Comparison of ENCODE assay signal across 1 cellular context in genomic region chr14:92581966-92582566, GRCh38.
A peak's percentile ranks its signal among the peaks of the same experiment; 100 is the strongest.
TF ChIP-seq lines count a peak whose summit lies in the region.

No MANE protein-coding gene starts in this region.

TF ChIP-seq in GM12878, 131 proteins besides CTCF, POLR2A, EP300 and RAD21 (continued from another document):
- TF ChIP-seq ATF7 (IDR thresholded peaks at IDR 0.05; ENCODE audit: low read depth) (peak; percentile 89), FOXM1 (IDR thresholded peaks at IDR 0.05; ENCODE audit: low read depth, low read length) (no peak), TBL1XR1 (IDR thresholded peaks at IDR 0.05; ENCODE audit: low read depth, low read length) (no peak), CBX5 (IDR thresholded peaks at IDR 0.05; ENCODE audit: low read depth) (no peak), PML (IDR thresholded peaks at IDR 0.05; ENCODE audit: low read length) (no peak), LARP7 (IDR thresholded peaks at IDR 0.05) (no peak), NFXL1 (IDR thresholded peaks at IDR 0.05; ENCODE audit: borderline replicate concordance) (no peak), POU2F2 (IDR thresholded peaks at IDR 0.05; ENCODE audit: borderline replicate concordance, low read depth, low read length) (0 out of 3 replicates have a peak, but pooled peaks have one; percentile 14), ZNF207 (IDR thresholded peaks at IDR 0.05; ENCODE audit: borderline replicate concordance) (no peak), NBN (IDR thresholded peaks at IDR 0.05) (peak; percentile 39; the same call in 1 of the 2 replicates), CBX3 (IDR thresholded peaks at IDR 0.05; ENCODE audit: borderline replicate concordance, low read depth) (no peak), IKZF2 (IDR thresholded peaks at IDR 0.05) (peak; percentile 17 to 45; a peak in 2 of 4 replicates), BCL11A (IDR thresholded peaks at IDR 0.05; ENCODE audit: low read depth, low read length) (0 out of 2 replicates have a peak, but pooled peaks have one; percentile 22), ZNF687 (IDR thresholded peaks at IDR 0.05) (peak; percentile 92), E2F4 (IDR thresholded peaks at IDR 0.05; ENCODE audit: low read depth, low read length) (no peak), SP1 (IDR thresholded peaks at IDR 0.05; ENCODE audit: low read depth, low read length) (no peak), BRCA1 (IDR thresholded peaks at IDR 0.05; ENCODE audit: low read depth, low read length) (no peak), SUZ12 (IDR thresholded peaks at IDR 0.05; ENCODE audit: unreplicated experiment) (no peak), SPI1 (IDR thresholded peaks at IDR 0.05; ENCODE audit: borderline replicate concordance, insufficient read depth, low read depth, low read length) (no peak), NR2C2 (IDR thresholded peaks at IDR 0.05; ENCODE audit: borderline replicate concordance, control insufficient read depth, insufficient read length, low read depth) (no peak), POLR2AphosphoS2 (IDR thresholded peaks at IDR 0.05; ENCODE audit: low read depth, low read length) (no peak), ZNF622 (IDR thresholded peaks at IDR 0.05) (no peak)
- TF ChIP-seq, protein P1, sequence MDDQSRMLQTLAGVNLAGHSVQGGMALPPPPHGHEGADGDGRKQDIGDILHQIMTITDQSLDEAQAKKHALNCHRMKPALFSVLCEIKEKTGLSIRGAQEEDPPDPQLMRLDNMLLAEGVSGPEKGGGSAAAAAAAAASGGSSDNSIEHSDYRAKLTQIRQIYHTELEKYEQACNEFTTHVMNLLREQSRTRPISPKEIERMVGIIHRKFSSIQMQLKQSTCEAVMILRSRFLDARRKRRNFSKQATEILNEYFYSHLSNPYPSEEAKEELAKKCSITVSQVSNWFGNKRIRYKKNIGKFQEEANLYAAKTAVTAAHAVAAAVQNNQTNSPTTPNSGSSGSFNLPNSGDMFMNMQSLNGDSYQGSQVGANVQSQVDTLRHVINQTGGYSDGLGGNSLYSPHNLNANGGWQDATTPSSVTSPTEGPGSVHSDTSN (IDR thresholded peaks at IDR 0.05; ENCODE audit: insufficient replicate concordance, low read depth, low read length): no peak
- TF ChIP-seq, protein P2, sequence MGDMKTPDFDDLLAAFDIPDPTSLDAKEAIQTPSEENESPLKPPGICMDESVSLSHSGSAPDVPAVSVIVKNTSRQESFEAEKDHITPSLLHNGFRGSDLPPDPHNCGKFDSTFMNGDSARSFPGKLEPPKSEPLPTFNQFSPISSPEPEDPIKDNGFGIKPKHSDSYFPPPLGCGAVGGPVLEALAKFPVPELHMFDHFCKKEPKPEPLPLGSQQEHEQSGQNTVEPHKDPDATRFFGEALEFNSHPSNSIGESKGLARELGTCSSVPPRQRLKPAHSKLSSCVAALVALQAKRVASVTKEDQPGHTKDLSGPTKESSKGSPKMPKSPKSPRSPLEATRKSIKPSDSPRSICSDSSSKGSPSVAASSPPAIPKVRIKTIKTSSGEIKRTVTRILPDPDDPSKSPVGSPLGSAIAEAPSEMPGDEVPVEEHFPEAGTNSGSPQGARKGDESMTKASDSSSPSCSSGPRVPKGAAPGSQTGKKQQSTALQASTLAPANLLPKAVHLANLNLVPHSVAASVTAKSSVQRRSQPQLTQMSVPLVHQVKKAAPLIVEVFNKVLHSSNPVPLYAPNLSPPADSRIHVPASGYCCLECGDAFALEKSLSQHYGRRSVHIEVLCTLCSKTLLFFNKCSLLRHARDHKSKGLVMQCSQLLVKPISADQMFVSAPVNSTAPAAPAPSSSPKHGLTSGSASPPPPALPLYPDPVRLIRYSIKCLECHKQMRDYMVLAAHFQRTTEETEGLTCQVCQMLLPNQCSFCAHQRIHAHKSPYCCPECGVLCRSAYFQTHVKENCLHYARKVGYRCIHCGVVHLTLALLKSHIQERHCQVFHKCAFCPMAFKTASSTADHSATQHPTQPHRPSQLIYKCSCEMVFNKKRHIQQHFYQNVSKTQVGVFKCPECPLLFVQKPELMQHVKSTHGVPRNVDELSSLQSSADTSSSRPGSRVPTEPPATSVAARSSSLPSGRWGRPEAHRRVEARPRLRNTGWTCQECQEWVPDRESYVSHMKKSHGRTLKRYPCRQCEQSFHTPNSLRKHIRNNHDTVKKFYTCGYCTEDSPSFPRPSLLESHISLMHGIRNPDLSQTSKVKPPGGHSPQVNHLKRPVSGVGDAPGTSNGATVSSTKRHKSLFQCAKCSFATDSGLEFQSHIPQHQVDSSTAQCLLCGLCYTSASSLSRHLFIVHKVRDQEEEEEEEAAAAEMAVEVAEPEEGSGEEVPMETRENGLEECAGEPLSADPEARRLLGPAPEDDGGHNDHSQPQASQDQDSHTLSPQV (IDR thresholded peaks at IDR 0.05): no peak
- TF ChIP-seq, protein P3, sequence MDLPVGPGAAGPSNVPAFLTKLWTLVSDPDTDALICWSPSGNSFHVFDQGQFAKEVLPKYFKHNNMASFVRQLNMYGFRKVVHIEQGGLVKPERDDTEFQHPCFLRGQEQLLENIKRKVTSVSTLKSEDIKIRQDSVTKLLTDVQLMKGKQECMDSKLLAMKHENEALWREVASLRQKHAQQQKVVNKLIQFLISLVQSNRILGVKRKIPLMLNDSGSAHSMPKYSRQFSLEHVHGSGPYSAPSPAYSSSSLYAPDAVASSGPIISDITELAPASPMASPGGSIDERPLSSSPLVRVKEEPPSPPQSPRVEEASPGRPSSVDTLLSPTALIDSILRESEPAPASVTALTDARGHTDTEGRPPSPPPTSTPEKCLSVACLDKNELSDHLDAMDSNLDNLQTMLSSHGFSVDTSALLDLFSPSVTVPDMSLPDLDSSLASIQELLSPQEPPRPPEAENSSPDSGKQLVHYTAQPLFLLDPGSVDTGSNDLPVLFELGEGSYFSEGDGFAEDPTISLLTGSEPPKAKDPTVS (IDR thresholded peaks at IDR 0.05; ENCODE audit: low read depth, low read length): no peak
- TF ChIP-seq, protein P4, sequence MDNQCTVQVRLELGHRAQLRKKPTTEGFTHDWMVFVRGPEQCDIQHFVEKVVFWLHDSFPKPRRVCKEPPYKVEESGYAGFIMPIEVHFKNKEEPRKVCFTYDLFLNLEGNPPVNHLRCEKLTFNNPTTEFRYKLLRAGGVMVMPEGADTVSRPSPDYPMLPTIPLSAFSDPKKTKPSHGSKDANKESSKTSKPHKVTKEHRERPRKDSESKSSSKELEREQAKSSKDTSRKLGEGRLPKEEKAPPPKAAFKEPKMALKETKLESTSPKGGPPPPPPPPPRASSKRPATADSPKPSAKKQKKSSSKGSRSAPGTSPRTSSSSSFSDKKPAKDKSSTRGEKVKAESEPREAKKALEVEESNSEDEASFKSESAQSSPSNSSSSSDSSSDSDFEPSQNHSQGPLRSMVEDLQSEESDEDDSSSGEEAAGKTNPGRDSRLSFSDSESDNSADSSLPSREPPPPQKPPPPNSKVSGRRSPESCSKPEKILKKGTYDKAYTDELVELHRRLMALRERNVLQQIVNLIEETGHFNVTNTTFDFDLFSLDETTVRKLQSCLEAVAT (IDR thresholded peaks at IDR 0.05): peak; percentile 18; the same call in 1 of the 2 replicates
